In the genomic region with DNA sequence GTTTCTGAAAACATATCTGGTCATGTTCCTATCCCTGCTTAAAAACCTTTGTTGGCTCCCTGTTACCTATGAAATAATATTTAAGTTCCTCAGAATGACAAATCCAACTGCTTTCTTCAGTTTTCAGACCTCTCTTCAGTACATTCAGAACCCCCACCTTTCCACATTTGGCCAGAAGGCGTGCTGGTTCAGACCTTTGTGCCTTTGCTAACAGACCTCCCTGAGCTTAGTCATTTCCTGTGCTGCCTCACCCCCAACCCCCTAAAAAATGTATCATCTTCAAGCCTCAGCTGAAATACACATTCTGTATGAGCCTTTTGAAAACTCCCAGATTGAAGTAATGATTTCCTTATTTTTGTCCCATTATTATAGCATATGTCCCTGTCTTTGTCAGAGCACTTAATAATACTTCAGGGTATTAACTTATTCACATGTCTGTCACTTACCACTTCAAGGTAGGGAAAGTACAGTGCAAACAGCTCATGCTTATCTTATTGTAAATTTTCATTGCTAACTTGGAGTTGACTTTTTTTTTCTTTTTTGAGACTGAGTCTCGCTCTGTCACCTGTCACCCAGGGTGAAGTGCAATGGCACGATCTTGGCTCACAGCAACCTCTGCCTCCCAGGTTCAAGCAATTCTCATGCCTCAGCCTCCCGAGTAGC, we compare ENCODE assay signal across 9 cellular contexts. TPM values are rescaled to one million over a fixed set of nuclear protein-coding genes. Genes with fewer than 3 reads are reported as not detected.
DNase-seq lines count a peak whose midpoint lies in the region; ATAC-seq and TF ChIP-seq lines count a peak whose summit lies in the region.
"Had no signal": no experiment of that assay in that cellular context is flagged by ENCODE, and none has a peak within 500 bp of the region (broad histone marks: within the 10 kb centered on the region; RNA-seq: fewer than 3 reads in every experiment).

No MANE protein-coding gene starts in this region.

- H3K4me1 ChIP-seq in lower lobe of right lung: no peaks in the 10 kb centered on the region
- H3K4me1 ChIP-seq in OCI-LY7 (ENCODE audit: insufficient read depth, low read length, poor library complexity, severe bottlenecking): no peaks in the 10 kb centered on the region

- no peak overlapping the region for H3K4me2 ChIP-seq in OCI-LY7 (ENCODE audit: low read length)

- H3K36me3 ChIP-seq in lower lobe of right lung (peaks cover 100% of the 10 kb centered on the region), OCI-LY7 (ENCODE audit: insufficient read depth, low read length) (peaks cover 100% of the 10 kb centered on the region)

- BruUV-seq in OCI-LY7 (replicated peaks; lab: Mats Ljungman, UMichigan): no TSS peak

- H3K4me3 ChIP-seq in fibroblast of the aortic adventitia (ENCODE audit: low read depth, low read length): no peak overlapping the region
- no peak overlapping the region for H3K4me3 ChIP-seq in lower lobe of right lung
- H3K4me3 ChIP-seq in OCI-LY7 (ENCODE audit: low read depth, low read length, poor library complexity, severe bottlenecking): no peak overlapping the region
- H3K4me3 ChIP-seq: thoracic aorta had no signal

- H3K9me2 ChIP-seq in OCI-LY7 (ENCODE audit: insufficient read depth, low read length): no peaks in the 10 kb centered on the region

- no peaks in the 10 kb centered on the region for H3K79me2 ChIP-seq in OCI-LY7 (ENCODE audit: insufficient read depth, low read depth, low read length)

- H2AFZ ChIP-seq in OCI-LY7 (ENCODE audit: low read length): no peak overlapping the region

- intact Hi-C loops in lower lobe of right lung (cut with DNase I): no loop called here
- intact Hi-C loops in cardiac septum (cut with DNase I): loop anchor here (5.0 kb wide), 1 partner anchor 98 kb away; no protein-coding TSS in a partner anchor
- intact Hi-C loops in OCI-LY7 (cut with micrococcal nuclease; ENCODE audit: unreplicated experiment): loop anchor here (5.0 kb wide), 1 partner anchor 98 kb away; no protein-coding TSS in a partner anchor

- no peaks in the 10 kb centered on the region for H3K27me3 ChIP-seq in lower lobe of right lung (ENCODE audit: low read depth)

- POLR2A ChIA-PET in OCI-LY7 (lab: Charles Lee): interaction anchor here (1.0 kb wide), 2 partner anchors 19 to 20 kb away, joined by 3 read pairs; no protein-coding TSS in a partner anchor

- H4K20me1 ChIP-seq in OCI-LY7 (ENCODE audit: insufficient read depth, low read length): no peaks in the 10 kb centered on the region

- no peak for ATAC-seq in lower lobe of right lung

- CTCF ChIA-PET in OCI-LY7 (lab: Charles Lee; ENCODE audit: unreplicated experiment): interaction anchor here (1.3 kb wide), 1 partner anchor 38 kb away, joined by 4 read pairs; no protein-coding TSS in a partner anchor

- TF ChIP-seq CTCF in fibroblast of the aortic adventitia (IDR thresholded peaks at IDR 0.05; ENCODE audit: insufficient read depth, low read length): peak; percentile 38
- TF ChIP-seq CTCF in lower lobe of right lung (IDR thresholded peaks at IDR 0.05): no peak
- no peak for TF ChIP-seq CTCF in OCI-LY7 (conservative IDR thresholded peaks at IDR 0.05; ENCODE audit: low read length)

- DNase-seq in KG1 (lab: John Stamatoyannopoulos, UW) (peak; percentile 36), fibroblast of the aortic adventitia (ENCODE audit: low read depth) (peak; percentile 71), lower lobe of right lung (no peak), cardiac septum (ENCODE audit: low spot score) (no peak), D341Med (ENCODE audit: low spot score) (no peak), OCI-LY7 (ENCODE audit: low spot score) (no peak)
- peak; percentile 69 for DNase-seq in activated CD8-positive, alpha-beta memory T cell treated with anti-CD3 and anti-CD28 coated beads for 24 hours
- peak; percentile 46 for DNase-seq in stimulated activated CD8-positive, alpha-beta memory T cell treated with anti-CD3 and anti-CD28 coated beads, Interleukin-12 subunit alpha, Interleukin-12 subunit beta, amount 100 ng/mL, for 4 hours (ENCODE audit: low read depth)

- H3K27ac ChIP-seq in lower lobe of right lung (no peak overlapping the region), OCI-LY7 (ENCODE audit: low read depth, low read length, poor library complexity, severe bottlenecking) (no peak overlapping the region)
- H3K27ac ChIP-seq: thoracic aorta had no signal

- H3K9me3 ChIP-seq in lower lobe of right lung (no peaks in the 10 kb centered on the region), OCI-LY7 (ENCODE audit: low read length) (no peaks in the 10 kb centered on the region)
- H3K9me3 ChIP-seq: thoracic aorta had no signal

RNA-seq across cellular contexts. Expression of a gene that starts 19.7 kb away (rescaled TPM):
- total RNA-seq in fibroblast of the aortic adventitia (ENCODE audit: low replicate concordance) (not detected in 2 replicates), lower lobe of right lung (not detected), cardiac septum (not detected), OCI-LY7 (2022) (not detected in 2 replicates)
- not detected in 2 replicates for total RNA-seq in OCI-LY7 (2014; rRNA removed; shearing (Covaris generic))
- total RNA-seq: thoracic aorta had no signal

Comparison
In these comparisons a context has a peak if more than half of its experiments do, and no peak if none do; other contexts are left out.
1. DNase-seq: peak in KG1 (single experiment), activated CD8-positive, alpha-beta memory T cell treated with anti-CD3 and anti-CD28 coated beads for 24 hours (single experiment), fibroblast of the aortic adventitia (single experiment) and stimulated activated CD8-positive, alpha-beta memory T cell treated with anti-CD3 and anti-CD28 coated beads, Interleukin-12 subunit alpha, Interleukin-12 subunit beta, amount 100 ng/mL, for 4 hours (single experiment); none in lower lobe of right lung (single experiment), cardiac septum (single experiment), D341Med (single experiment) and OCI-LY7 (single experiment).